In the genomic region with DNA sequence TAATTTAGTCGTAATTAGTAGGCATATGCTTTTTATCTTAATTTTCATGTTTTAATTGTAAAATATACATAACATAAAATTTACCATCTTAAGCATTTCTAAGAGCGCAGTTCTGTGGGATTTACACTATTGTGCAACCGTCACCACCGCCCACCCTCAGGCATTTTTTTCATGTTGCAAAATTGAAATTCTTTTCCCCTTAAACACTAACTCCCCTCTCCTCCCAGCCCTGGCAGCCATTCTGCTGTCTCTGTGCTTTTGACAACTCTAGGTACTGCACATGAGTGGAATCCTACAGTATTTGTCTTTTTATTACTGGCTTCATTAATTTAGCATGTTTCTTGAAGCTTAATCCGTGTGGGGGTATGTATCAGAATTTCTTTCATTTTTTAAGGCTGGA, we compare ENCODE assay signal across 12 cellular contexts. TPM values are rescaled to one million over a fixed set of nuclear protein-coding genes. Genes with fewer than 3 reads are reported as not detected.
DNase-seq lines count a peak whose midpoint lies in the region; ATAC-seq, FAIRE-seq and TF ChIP-seq lines count a peak whose summit lies in the region.
"Had no signal": no experiment of that assay in that cellular context is flagged by ENCODE, and none has a peak within 500 bp of the region (broad histone marks: within the 10 kb centered on the region; RNA-seq: fewer than 3 reads in every experiment).

No MANE protein-coding gene starts in this region.

- FAIRE-seq in HepG2 (lab: Jason Lieb, UNC) (no peak), RCC 7860 (lab: Jason Lieb, UNC) (no peak)

- H3K9me3 ChIP-seq in HepG2 (ENCODE audit: low read length): no peaks in the 10 kb centered on the region
- no peaks in the 10 kb centered on the region for H3K9me3 ChIP-seq in right lobe of liver
- H3K9me3 ChIP-seq: mucosa of descending colon, suprapubic skin had no signal

- H4K20me1 ChIP-seq in HepG2 (ENCODE audit: insufficient read depth, low read length): no peaks in the 10 kb centered on the region

- H3K4me1 Mint-ChIP-seq in activated T-helper 17 cell treated with anti-CD3 and anti-CD28 coated beads, Interleukin-2, amount 50 U/mL, for 72 hours: peaks cover 39% of the 10 kb centered on the region

- peak overlapping the region; percentile 99 for H3K4me3 Mint-ChIP-seq in activated T-helper 17 cell treated with anti-CD3 and anti-CD28 coated beads, Interleukin-2, amount 50 U/mL, for 72 hours

- peak; percentile 21 for DNase-seq in HepG2 (ENCODE audit: low spot score)
- DNase-seq in right lobe of liver: no peak
- peak; percentile 35 to 66 for DNase-seq in foreskin fibroblast
- DNase-seq in RCC 7860 (ENCODE audit: low spot score): no peak
- no peak for DNase-seq in NCI-H2029 (lab: John Stamatoyannopoulos, UW)
- no peak for DNase-seq in stimulated activated CD4-positive, alpha-beta T cell treated with anti-CD3 and anti-CD28 coated beads, Interleukin-2, amount 100 ng/mL, for 24 hours
- DNase-seq in left colon: no peak
- DNase-seq: anterior cingulate cortex, COR-L47, mucosa of descending colon had no signal

- no TSS peak for BruUV-seq in HepG2 (replicated peaks; lab: Mats Ljungman, UMichigan)

- no peaks in the 10 kb centered on the region for H3K9me3 Mint-ChIP-seq in activated T-helper 17 cell treated with anti-CD3 and anti-CD28 coated beads, Interleukin-2, amount 50 U/mL, for 72 hours

- peaks cover 2 to 7% of the 10 kb centered on the region in 2 experiments; a peak in 3 of 5 replicates for H3K27me3 ChIP-seq in HepG2 (ENCODE audit: control insufficient read depth in 1 of 2, insufficient read depth in 2 of 2, low read length in 2 of 2)
- H3K27me3 ChIP-seq in right lobe of liver: no peaks in the 10 kb centered on the region
- H3K27me3 ChIP-seq: suprapubic skin had no signal

- no peak overlapping the region for H3K4me2 ChIP-seq in HepG2 (ENCODE audit: low read depth, low read length)

- intact Hi-C loops in HepG2 (cut with micrococcal nuclease; ENCODE audit: unreplicated experiment) (no loop called here), right lobe of liver (cut with DNase I) (no loop called here), left colon (cut with DNase I, micrococcal nuclease) (no loop called here)

- POLR2A ChIA-PET in HepG2 (lab: Yijun Ruan, JAX): interaction anchor here (2.0 kb wide), 1 partner anchor 58 kb away, joined by 5 read pairs; no protein-coding TSS in a partner anchor

- no peak for TF ChIP-seq RAD21 in HepG2 (CRISPR knock-in tag; IDR thresholded peaks at IDR 0.05)

- H3K27ac Mint-ChIP-seq in activated T-helper 17 cell treated with anti-CD3 and anti-CD28 coated beads, Interleukin-2, amount 50 U/mL, for 72 hours: no peak overlapping the region

- H3K79me2 ChIP-seq in HepG2 (ENCODE audit: insufficient read depth, low read length): no peaks in the 10 kb centered on the region

- CTCF ChIA-PET in HepG2 (lab: Yijun Ruan, JAX; ENCODE audit: low intra/inter-chr PET ratio, low total read pairs): interaction anchor here (0.6 kb wide), 1 partner anchor 14 kb away, joined by 4 read pairs; no protein-coding TSS in a partner anchor

- TF ChIP-seq POLR2A in HepG2 (IDR thresholded peaks at IDR 0.05; ENCODE audit: insufficient read depth in 1 of 2, low read depth in 2 of 2, low read length in 2 of 2) (no peak), right lobe of liver (IDR thresholded peaks at IDR 0.05) (no peak)

- ATAC-seq in HepG2: no peak
- no peak for ATAC-seq in right lobe of liver
- no peak for ATAC-seq in activated T-helper 17 cell treated with anti-CD3 and anti-CD28 coated beads, Interleukin-2, amount 50 U/mL, for 72 hours (replicated peaks)
- ATAC-seq in left colon: no peak
- ATAC-seq: mucosa of descending colon had no signal

- no peaks in the 10 kb centered on the region for H3K36me3 ChIP-seq in HepG2 (replicated peaks in 1 of 2; ENCODE audit: control insufficient read depth in 1 of 2, insufficient read depth in 2 of 2, low read length in 2 of 2)
- H3K36me3 ChIP-seq in right lobe of liver: no peaks in the 10 kb centered on the region
- H3K36me3 ChIP-seq: suprapubic skin had no signal

- no peak overlapping the region for H3K27ac ChIP-seq in HepG2 (ENCODE audit: extremely low read length, insufficient read depth, low read length)
- H3K27ac ChIP-seq in right lobe of liver: no peak overlapping the region
- H3K27ac ChIP-seq: suprapubic skin had no signal

- TF ChIP-seq EP300 in HepG2 (IDR thresholded peaks at IDR 0.05; ENCODE audit: low read depth in 2 of 2, low read length in 2 of 2) (no peak), HepG2 (CRISPR knock-in tag; IDR thresholded peaks at IDR 0.05; ENCODE audit: borderline replicate concordance) (no peak)

- peaks cover 9% of the 10 kb centered on the region; the same call in 1 of the 2 replicates for H3K4me1 ChIP-seq in HepG2 (ENCODE audit: insufficient read depth, low read length)
- peaks cover 0 to 3% (median 0%) of the 10 kb centered on the region in 4 donors for H3K4me1 ChIP-seq in right lobe of liver
- H3K4me1 ChIP-seq: suprapubic skin had no signal

- no peak overlapping the region for H3K9ac ChIP-seq in HepG2 (ENCODE audit: insufficient read depth, low read depth, low read length)

- in situ Hi-C loops in HepG2 (cut with HindIII; ENCODE audit: extremely low pct_ligation_motif_present, low pct_unique_long_range_greater_than_20kb): no loop called here

- H3K36me3 Mint-ChIP-seq in activated T-helper 17 cell treated with anti-CD3 and anti-CD28 coated beads, Interleukin-2, amount 50 U/mL, for 72 hours (ENCODE audit: low read depth): peaks cover 94% of the 10 kb centered on the region

- H2AFZ ChIP-seq in HepG2 (ENCODE audit: low read length): no peak overlapping the region

- TF ChIP-seq CTCF in HepG2 (CRISPR knock-in tag; IDR thresholded peaks at IDR 0.05) (no peak), right lobe of liver (IDR thresholded peaks at IDR 0.05) (no peak), foreskin fibroblast (IDR thresholded peaks at IDR 0.05; ENCODE audit: low read depth, low read length) (no peak)

- H3K27me3 Mint-ChIP-seq in activated T-helper 17 cell treated with anti-CD3 and anti-CD28 coated beads, Interleukin-2, amount 50 U/mL, for 72 hours: no peaks in the 10 kb centered on the region

- H3K4me3 ChIP-seq in HepG2 (replicated peaks in 1 of 3; ENCODE audit: insufficient read depth in 1 of 3, low read depth in 2 of 3, low read length in 3 of 3) (no peak overlapping the region), right lobe of liver (no peak overlapping the region), foreskin fibroblast (ENCODE audit: low read depth in 1 of 2, low read length in 2 of 2) (no peak overlapping the region)
- H3K4me3 ChIP-seq: mucosa of descending colon, suprapubic skin had no signal

- 7% methylated on average over 5 of the region's 5 CpGs for WGBS in HepG2 (ENCODE audit: low lambda C conversion rate)
- WGBS in right lobe of liver (ENCODE audit: insufficient coverage, low coverage, low lambda C conversion rate, missing lambda C conversion rate): 45% methylated on average over 5 of the region's 5 CpGs

TF ChIP-seq in HepG2, 621 proteins besides CTCF, POLR2A, EP300 and RAD21 (continues in another document):
- TF ChIP-seq ISX (CRISPR knock-in tag; conservative IDR thresholded peaks at IDR 0.05): no peak
- TF ChIP-seq CEBPB (IDR thresholded peaks at IDR 0.05; ENCODE audit: borderline replicate concordance, low read depth, low read length): peak; percentile 82
- no peak for TF ChIP-seq ZIK1 (CRISPR knock-in tag; IDR thresholded peaks at IDR 0.05; ENCODE audit: borderline replicate concordance, low read depth)
- no peak for TF ChIP-seq ZNF496 (CRISPR knock-in tag; IDR thresholded peaks at IDR 0.05; ENCODE audit: insufficient replicate concordance)
- no peak for TF ChIP-seq ZNF883 (CRISPR knock-in tag; IDR thresholded peaks at IDR 0.05; ENCODE audit: not compliant biosample characterization)
- TF ChIP-seq ZNF556 (CRISPR knock-in tag; IDR thresholded peaks at IDR 0.05; ENCODE audit: borderline replicate concordance): no peak
- 0 out of 2 replicates have a peak, but pooled peaks have one; percentile 22 for TF ChIP-seq CEBPG (CRISPR knock-in tag; IDR thresholded peaks at IDR 0.05)
- no peak for TF ChIP-seq SKI (IDR thresholded peaks at IDR 0.05; ENCODE audit: partially characterized antibody)

RNA-seq across cellular contexts. Expression of a gene that starts 7.8 kb away (rescaled TPM):
- total RNA-seq in HepG2 (2016; rRNA removed; fragmentation: Illumina TruSeq; extraction: Trizol) (6.6 and 7.1 TPM in 2 replicates), right lobe of liver (1 to 10 TPM; 1.4 to 5.8 (median 2.6) TPM), left colon (1 to 10 TPM; 1.6 to 5.4 TPM)
- total RNA-seq in HepG2 (2016; cell fraction: cytosol; rRNA removed; fragmentation: Illumina TruSeq; extraction: Trizol; ENCODE audit: low read depth): 1.2 and 1.5 TPM in 2 replicates
- 5.2 and 7.8 TPM in 2 replicates for total RNA-seq in HepG2 (2016; cell fraction: insoluble cytoplasmic fraction; rRNA removed; fragmentation: Illumina TruSeq; extraction: Trizol)
- total RNA-seq in HepG2 (2016; cell fraction: membrane; rRNA removed; fragmentation: Illumina TruSeq; extraction: Trizol): 3.5 and 3.7 TPM in 2 replicates
- 6.8 and 7.8 TPM in 2 replicates for total RNA-seq in HepG2 (2016; cell fraction: nucleus; rRNA removed; fragmentation: Illumina TruSeq; extraction: Trizol)
- polyA plus RNA-seq in HepG2 (2011; rRNA removed): 10.0 and 12.5 TPM in 2 replicates
- 6.6 and 8.0 TPM in 2 replicates for polyA plus RNA-seq in HepG2 (2011; cell fraction: cytosol; rRNA removed)
- polyA plus RNA-seq in HepG2 (2011; cell fraction: nucleus; rRNA removed): 43.0 and 43.6 TPM in 2 replicates
- 9.7 and 11.2 TPM in 2 replicates for polyA plus RNA-seq in HepG2 (2012)
- 0.95 and 1.2 TPM in 2 replicates for polyA plus RNA-seq in HepG2 (2016; cell fraction: cytosol; fragmentation: Illumina TruSeq; extraction: Trizol; ENCODE audit: low read depth)
- polyA plus RNA-seq in HepG2 (2016; cell fraction: insoluble cytoplasmic fraction; fragmentation: Illumina TruSeq; extraction: Trizol; ENCODE audit: low read depth): 5.2 and 6.0 TPM in 2 replicates
- 2.1 and 2.5 TPM in 2 replicates for polyA plus RNA-seq in HepG2 (2016; cell fraction: membrane; fragmentation: Illumina TruSeq; extraction: Trizol; ENCODE audit: low read depth)
- polyA plus RNA-seq in HepG2 (2016; cell fraction: nucleus; fragmentation: Illumina TruSeq; extraction: Trizol; ENCODE audit: insufficient read depth, low read depth): 18.6 and 20.4 TPM in 2 replicates
- polyA minus RNA-seq in HepG2 (2011; rRNA and poly(A)+ RNA removed; ENCODE audit: low replicate concordance): 1.2 and 22.6 TPM in 2 replicates
- 8.6 and 9.7 TPM in 2 replicates for polyA minus RNA-seq in HepG2 (2011; cell fraction: cytosol; rRNA and poly(A)+ RNA removed)
- 11.7 and 12.7 TPM in 2 replicates for polyA minus RNA-seq in HepG2 (2011; cell fraction: nucleus; rRNA and poly(A)+ RNA removed)
- total RNA-seq in activated T-helper 17 cell treated with anti-CD3 and anti-CD28 coated beads, Interleukin-2, amount 50 U/mL, for 72 hours: 100 to 1,000 TPM; 114 to 120 TPM

Comparison
In these comparisons a context has a peak if more than half of its experiments do, and no peak if none do; other contexts are left out.
1. DNase-seq: peak in HepG2 (single experiment) and foreskin fibroblast (2 of 2); none in right lobe of liver (0 of 3), RCC 7860 (single experiment), NCI-H2029 (single experiment), stimulated activated CD4-positive, alpha-beta T cell treated with anti-CD3 and anti-CD28 coated beads, Interleukin-2, amount 100 ng/mL, for 24 hours (0 of 2) and left colon (0 of 2).
2. RNA of a gene that starts 7.8 kb away (total RNA-seq): 114 to 120 TPM in activated T-helper 17 cell treated with anti-CD3 and anti-CD28 coated beads, Interleukin-2, amount 50 U/mL, for 72 hours; 1.2 to 7.8 TPM in HepG2, 1.6 to 5.4 TPM in left colon and 1.4 to 5.8 TPM in right lobe of liver; every median in the first group is over 10 times any median in the second.